Comparison of ENCODE assay signal across 8 cellular contexts in the genomic region with DNA sequence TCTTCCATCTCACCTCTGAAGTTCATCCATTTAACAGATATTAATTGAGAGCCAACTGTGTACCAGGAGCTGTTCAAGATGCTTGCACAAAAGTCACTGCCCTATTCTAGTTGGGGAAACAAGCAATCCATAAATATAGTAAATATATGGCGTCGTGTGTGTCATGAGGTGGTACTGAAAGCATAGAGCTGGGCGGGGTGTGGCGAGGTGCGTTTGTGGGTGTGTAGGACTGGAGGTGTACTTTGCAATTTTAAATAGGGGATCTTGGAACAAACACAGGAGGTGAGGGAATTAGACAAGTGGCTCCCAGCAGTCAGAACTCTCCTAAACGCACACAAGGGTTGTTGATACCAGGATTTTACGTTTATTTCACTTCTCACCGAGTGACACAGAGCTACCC. TPM values are rescaled to one million over a fixed set of nuclear protein-coding genes. Genes with fewer than 3 reads are reported as not detected.
DNase-seq lines count a peak whose midpoint lies in the region; ATAC-seq and TF ChIP-seq lines count a peak whose summit lies in the region.

No MANE protein-coding gene starts in this region.

- in situ Hi-C loops in mammary epithelial cell (cut with MboI; ENCODE audit: low sequenced_read_pairs in 2 of 2) = no loop called here

- no peak overlapping the region for H3K9ac ChIP-seq in mammary epithelial cell (ENCODE audit: insufficient read depth, low read length)

- H3K4me1 ChIP-seq in right atrium auricular region = peaks cover 0 to 17% of the 10 kb centered on the region in 2 donors
- peaks cover 8% of the 10 kb centered on the region for H3K4me1 ChIP-seq in mammary epithelial cell (ENCODE audit: insufficient read depth, low read length)
- no peaks in the 10 kb centered on the region for H3K4me1 ChIP-seq in SJCRH30

- peak overlapping the region; percentile 92 for H3K4me2 ChIP-seq in mammary epithelial cell (ENCODE audit: insufficient read depth, low read depth, low read length)

- WGBS in mammary epithelial cell (ENCODE audit: low coverage, missing lambda C conversion rate) = 97% methylated on average over 8 of the region's 8 CpGs

- intact Hi-C loops in Right ventricle myocardium inferior (cut with DNase I) = no loop called here
- intact Hi-C loops in mammary epithelial cell (cut with micrococcal nuclease) = no loop called here

- ATAC-seq in Right ventricle myocardium inferior (no peak), naive B cell (ENCODE audit: low read depth in 2 of 2) (no peak), GM21390 (IDR thresholded peaks at IDR 0.05; ENCODE audit: unreplicated experiment) (no peak)

- peaks cover 8 to 14% of the 10 kb centered on the region in 2 donors for H3K36me3 Mint-ChIP-seq in naive B cell

- H3K4me3 ChIP-seq in right atrium auricular region = peak overlapping the region; percentile 64 to 74
- H3K4me3 ChIP-seq in mammary epithelial cell (replicated peaks in 1 of 3; ENCODE audit: insufficient read depth in 1 of 3, low read depth in 2 of 3, low read length in 3 of 3) = peak overlapping the region in 1 of 3 experiments; percentile 23
- H3K4me3 ChIP-seq in SJCRH30 = no peak overlapping the region

- peaks cover 32 to 50% (median 42%) of the 10 kb centered on the region in 3 donors for H3K4me1 Mint-ChIP-seq in naive B cell

- H3K27me3 ChIP-seq in right atrium auricular region (no peaks in the 10 kb centered on the region), mammary epithelial cell (ENCODE audit: insufficient read depth, low read length) (no peaks in the 10 kb centered on the region), SJCRH30 (no peaks in the 10 kb centered on the region)

- no peak overlapping the region for H2AFZ ChIP-seq in mammary epithelial cell (ENCODE audit: low read depth, low read length)

- TF ChIP-seq CTCF in right atrium auricular region (IDR thresholded peaks at IDR 0.05) (no peak), mammary epithelial cell (conservative IDR thresholded peaks at IDR 0.05 in 1 of 2, IDR thresholded peaks at IDR 0.05 in 1 of 2; ENCODE audit: extremely low read depth in 1 of 2, insufficient read depth in 1 of 2, low read depth in 1 of 2, low read length in 2 of 2) (no peak)

- H3K79me2 ChIP-seq in mammary epithelial cell (ENCODE audit: insufficient read depth, low read length) = no peaks in the 10 kb centered on the region

- dilution Hi-C loops in mammary epithelial cell (cut with HindIII; ENCODE audit: low sequenced_read_pairs) = no loop called here

- H3K9me3 Mint-ChIP-seq in naive B cell = peaks cover 0 to 13% (median 5%) of the 10 kb centered on the region in 7 donors

- no TSS peak for BruUV-seq in mammary epithelial cell (replicated peaks; lab: Mats Ljungman, UMichigan)

- peak overlapping the region; percentile 68 to 80 for H3K27ac ChIP-seq in right atrium auricular region
- no peak overlapping the region for H3K27ac ChIP-seq in mammary epithelial cell (ENCODE audit: insufficient read depth, low read depth, low read length)
- no peak overlapping the region for H3K27ac ChIP-seq in SJCRH30

- DNase-seq in right atrium auricular region (ENCODE audit: low spot score) = no peak
- DNase-seq in Right ventricle myocardium inferior (ENCODE audit: missing footprints) = no peak
- no peak for DNase-seq in mammary epithelial cell
- DNase-seq in naive B cell = no peak
- DNase-seq in NCI-H446 treated with DMSO at 0.1 percent for 48 hours (lab: John Stamatoyannopoulos, UW) = no peak
- no peak for DNase-seq in EL
- no peak for DNase-seq in SJCRH30

- H3K27ac Mint-ChIP-seq in naive B cell = peak overlapping the region; percentile 61 to 97 (median 91)

- H3K9me3 ChIP-seq in right atrium auricular region = no peaks in the 10 kb centered on the region
- peaks cover 3% of the 10 kb centered on the region for H3K9me3 ChIP-seq in mammary epithelial cell (replicated peaks; ENCODE audit: insufficient read depth, low read length)
- H3K9me3 ChIP-seq in SJCRH30 (replicated peaks) = no peaks in the 10 kb centered on the region

- peak overlapping the region; percentile 87 to 97 (median 92) for H3K4me3 Mint-ChIP-seq in naive B cell

- H3K36me3 ChIP-seq in right atrium auricular region (no peaks in the 10 kb centered on the region), mammary epithelial cell (ENCODE audit: insufficient read depth, low read length) (no peaks in the 10 kb centered on the region), SJCRH30 (no peaks in the 10 kb centered on the region)

- no peaks in the 10 kb centered on the region for H4K20me1 ChIP-seq in mammary epithelial cell (ENCODE audit: insufficient read depth, low read length)

- CTCF ChIA-PET in mammary epithelial cell (lab: Charles Lee; ENCODE audit: low non-redundant PET) = no interaction called here

- H3K27me3 Mint-ChIP-seq in naive B cell = no peaks in the 10 kb centered on the region

RNA-seq across cellular contexts. Expression of a gene that starts 0.5 kb away (rescaled TPM):
- 1 to 10 TPM; 2.2 to 4.4 TPM for total RNA-seq in right atrium auricular region
- total RNA-seq in Right ventricle myocardium inferior = 2.5 TPM
- 1 to 10 TPM; 1.3 to 4.3 TPM for total RNA-seq in mammary epithelial cell
- polyA plus RNA-seq in mammary epithelial cell = 1.3 TPM
- 4.3 TPM for polyA minus RNA-seq in mammary epithelial cell
- 10 to 100 TPM in 1 of 6 donors, 1 to 10 TPM in 5; 1.9 to 14.1 (median 3.0) TPM for polyA plus RNA-seq in naive B cell (ENCODE audit: low read depth in 6 of 6)
- not detected in 2 replicates for total RNA-seq in SJCRH30 (2014; rRNA removed; shearing (Covaris generic))

RNA-seq across cellular contexts. Expression of a gene that starts 31.3 kb away (rescaled TPM):
- total RNA-seq in right atrium auricular region (1 to 10 TPM in 1 of 2 donors, under 1 TPM in 1; 0.98 to 1.1 TPM), Right ventricle myocardium inferior (1.8 TPM), mammary epithelial cell (1 to 10 TPM; 5.0 to 6.5 TPM)
- polyA plus RNA-seq in mammary epithelial cell (3.2 TPM), naive B cell (ENCODE audit: low read depth in 6 of 6) (1 to 10 TPM; 3.7 to 9.4 (median 7.4) TPM)
- 1.5 TPM for polyA minus RNA-seq in mammary epithelial cell
- total RNA-seq in SJCRH30 (2014; rRNA removed; shearing (Covaris generic)) = 2.2 and 2.9 TPM in 2 replicates

Comparison
In these comparisons a context has a peak if more than half of its experiments do, and no peak if none do; other contexts are left out.
1. H3K27ac ChIP-seq: peak in right atrium auricular region (2 of 2); none in mammary epithelial cell (single experiment) and SJCRH30 (single experiment).